In genomic region chr4:8202108-8202507, GRCh38 we compare ENCODE assay signal across 12 cellular contexts. TPM values are rescaled to one million over a fixed set of nuclear protein-coding genes. Genes with fewer than 3 reads are reported as not detected.
DNase-seq lines count a peak whose midpoint lies in the region; ATAC-seq, FAIRE-seq and TF ChIP-seq lines count a peak whose summit lies in the region.
"Had no signal": no experiment of that assay in that cellular context is flagged by ENCODE, and none has a peak within 500 bp of the region (broad histone marks: within the 10 kb centered on the region; RNA-seq: fewer than 3 reads in every experiment).

No MANE protein-coding gene starts in this region.

- ATAC-seq in central memory CD8-positive, alpha-beta T cell (replicated peaks; ENCODE audit: extremely low read depth, poor library complexity, severe bottlenecking), result no peak
- ATAC-seq in GM21529 (IDR thresholded peaks at IDR 0.05; ENCODE audit: unreplicated experiment), result no peak
- ATAC-seq: activated CD8-positive, alpha-beta T cell treated with anti-CD3 and anti-CD28 coated beads, Interleukin-2, amount 10 ng/mL, durations not matched to agents 7 days and 5 days had no signal

- H3K9me3 Mint-ChIP-seq in CD14-positive monocyte (peaks cover 0 to 2% (median 0%) of the 10 kb centered on the region in 7 donors), nephron progenitor cell (no peaks in the 10 kb centered on the region)
- H3K9me3 Mint-ChIP-seq in central memory CD8-positive, alpha-beta T cell, result no peaks in the 10 kb centered on the region

- peaks cover 0 to 3% (median 0%) of the 10 kb centered on the region in 3 donors for H3K27me3 Mint-ChIP-seq in CD14-positive monocyte (ENCODE audit: low read depth in 3 of 3)
- no peaks in the 10 kb centered on the region for H3K27me3 Mint-ChIP-seq in central memory CD8-positive, alpha-beta T cell
- no peaks in the 10 kb centered on the region for H3K27me3 Mint-ChIP-seq in nephron progenitor cell (ENCODE audit: low read depth, poor library complexity)

- in situ Hi-C loops in KBM-7 (cut with MboI; ENCODE audit: low pct_unique_long_range_greater_than_20kb, low sequenced_read_pairs), result no loop called here

- H3K4me3 ChIP-seq in foreskin fibroblast (ENCODE audit: low read depth in 1 of 2, low read length in 2 of 2), result no peak overlapping the region

- intact Hi-C loops in CD14-positive monocyte (cut with micrococcal nuclease), result no loop called here

- peaks cover 35 to 49% of the 10 kb centered on the region in 2 donors for H3K36me3 Mint-ChIP-seq in CD14-positive monocyte
- H3K36me3 Mint-ChIP-seq in central memory CD8-positive, alpha-beta T cell (ENCODE audit: insufficient read depth), result peaks cover 21% of the 10 kb centered on the region
- H3K36me3 Mint-ChIP-seq in nephron progenitor cell (ENCODE audit: low read depth), result no peaks in the 10 kb centered on the region

- FAIRE-seq in GM19239 (lab: Jason Lieb, UNC), result peak; percentile 66

- H3K4me3 Mint-ChIP-seq in CD14-positive monocyte (peak overlapping the region; percentile 95 to 96), nephron progenitor cell (no peak overlapping the region)
- H3K4me3 Mint-ChIP-seq in central memory CD8-positive, alpha-beta T cell, result peak overlapping the region; percentile 87

- TF ChIP-seq CTCF in CD14-positive monocyte (IDR thresholded peaks at IDR 0.05) (no peak), nephron progenitor cell (IDR thresholded peaks at IDR 0.05) (no peak), foreskin fibroblast (IDR thresholded peaks at IDR 0.05; ENCODE audit: low read depth, low read length) (no peak)

- DNase-seq in CD14-positive monocyte (ENCODE audit: low spot score) (no peak), GM19239 (ENCODE audit: insufficient read length, low spot score) (no peak), nephron progenitor cell (no peak), foreskin fibroblast (no peak), KG1 (lab: John Stamatoyannopoulos, UW) (no peak), KBM-7 (no peak)
- DNase-seq in central memory CD8-positive, alpha-beta T cell (ENCODE audit: low spot score in 2 of 2), result no peak
- DNase-seq: DMS79 treated with DMSO at 0.1 percent for 48 hours, NCI-H146, NCI-H524 treated with DMSO at 0.1 percent for 48 hours had no signal

- H3K4me1 Mint-ChIP-seq in CD14-positive monocyte (peaks cover 79% of the 10 kb centered on the region), nephron progenitor cell (peaks cover 86% of the 10 kb centered on the region)
- H3K4me1 Mint-ChIP-seq in central memory CD8-positive, alpha-beta T cell, result peaks cover 59% of the 10 kb centered on the region

- peak overlapping the region in 6 of 7 donors; percentile 95 to 99 (median 98) for H3K27ac Mint-ChIP-seq in CD14-positive monocyte
- H3K27ac Mint-ChIP-seq in central memory CD8-positive, alpha-beta T cell (ENCODE audit: low read depth), result peak overlapping the region; percentile 94
- peak overlapping the region; percentile 50 for H3K27ac Mint-ChIP-seq in nephron progenitor cell

RNA-seq across cellular contexts. Expression of gene SH3TC1, which starts 3.0 kb away (rescaled TPM):
- polyA plus RNA-seq in CD14-positive monocyte, result 10 to 100 TPM; 36.9 to 41.9 TPM

RNA-seq across cellular contexts. Expression of gene ABLIM2, which starts 43.5 kb away (rescaled TPM):
- not detected for polyA plus RNA-seq in CD14-positive monocyte
